15 cellular contexts compared by ENCODE assay signal in genomic region chr4:17721496-17722360, GRCh38. TPM values are rescaled to one million over a fixed set of nuclear protein-coding genes. Genes with fewer than 3 reads are reported as not detected.
DNase-seq lines count a peak whose midpoint lies in the region; ATAC-seq, FAIRE-seq and TF ChIP-seq lines count a peak whose summit lies in the region.
"Had no signal": no experiment of that assay in that cellular context is flagged by ENCODE, and none has a peak within 500 bp of the region (broad histone marks: within the 10 kb centered on the region; RNA-seq: fewer than 3 reads in every experiment).

No MANE protein-coding gene starts in this region.

- H3K4me2 ChIP-seq in astrocyte (ENCODE audit: low read length), result peak overlapping the region; percentile 1

- H3K9me3 ChIP-seq in astrocyte (ENCODE audit: insufficient read depth, low read depth, low read length) (no peaks in the 10 kb centered on the region), left lung (no peaks in the 10 kb centered on the region)
- H3K9me3 ChIP-seq: gastroesophageal sphincter had no signal

- intact Hi-C loops in sciatic nerve (cut with DNase I) (no loop called here), left lung (cut with DNase I) (no loop called here)

- peaks cover 9% of the 10 kb centered on the region for H3K4me1 ChIP-seq in astrocyte (ENCODE audit: insufficient read depth, low read length)
- no peaks in the 10 kb centered on the region for H3K4me1 ChIP-seq in left lung
- H3K4me1 ChIP-seq: gastroesophageal sphincter had no signal

- H3K9ac ChIP-seq in astrocyte (ENCODE audit: low read length), result peak overlapping the region; percentile 11

- H3K9me3 Mint-ChIP-seq in astrocyte (ENCODE audit: unreplicated experiment), result no peaks in the 10 kb centered on the region
- H3K9me3 Mint-ChIP-seq: stimulated activated naive CD8-positive, alpha-beta T cell treated with anti-CD3 and anti-CD28 coated beads, Interleukin-15, Interleukin-2, amounts not matched to agents 100 ng/mL and 50 ng/mL, for 24 hours had no signal

- no peak for TF ChIP-seq CTCF in astrocyte (IDR thresholded peaks at IDR 0.05; ENCODE audit: insufficient read depth, low read depth, low read length)
- no peak for TF ChIP-seq CTCF in fibroblast of pulmonary artery (IDR thresholded peaks at IDR 0.05; ENCODE audit: low read length, missing control alignments)
- no peak for TF ChIP-seq CTCF in left lung (IDR thresholded peaks at IDR 0.05)

- peak overlapping the region; percentile 79 for H3K27ac Mint-ChIP-seq in astrocyte (ENCODE audit: unreplicated experiment)
- H3K27ac Mint-ChIP-seq: stimulated activated naive CD8-positive, alpha-beta T cell treated with anti-CD3 and anti-CD28 coated beads, Interleukin-15, Interleukin-2, amounts not matched to agents 100 ng/mL and 50 ng/mL, for 24 hours had no signal

- peak overlapping the region; percentile 1 for H2AFZ ChIP-seq in astrocyte (ENCODE audit: low read depth, low read length)

- peak; percentile 57 for DNase-seq in GM04504 (ENCODE audit: low read depth)
- DNase-seq in astrocyte (ENCODE audit: low read depth), result peak; percentile 40
- DNase-seq in fibroblast of pulmonary artery (ENCODE audit: low read depth), result peak; percentile 31
- DNase-seq in sciatic nerve (ENCODE audit: low spot score), result no peak
- DNase-seq in left lung, result no peak
- DNase-seq in left lobe of liver (ENCODE audit: low spot score), result no peak
- no peak for DNase-seq in activated effector memory CD4-positive, alpha-beta T cell treated with anti-CD3 and anti-CD28 coated beads, Interleukin-2, amount 50 U/mL, for 16 hours
- DNase-seq: Kasumi-1, left ventricle myocardium superior had no signal

- FAIRE-seq in astrocyte (lab: Jason Lieb, UNC), result peak; percentile 20
- FAIRE-seq: D721Med, RCC 7860 had no signal

- H3K4me1 Mint-ChIP-seq in astrocyte (ENCODE audit: low read depth, unreplicated experiment), result peaks cover 23% of the 10 kb centered on the region

- H3K4me3 Mint-ChIP-seq in astrocyte (ENCODE audit: unreplicated experiment), result peak overlapping the region; percentile 40
- H3K4me3 Mint-ChIP-seq: stimulated activated naive CD8-positive, alpha-beta T cell treated with anti-CD3 and anti-CD28 coated beads, Interleukin-15, Interleukin-2, amounts not matched to agents 100 ng/mL and 50 ng/mL, for 24 hours had no signal

- H3K79me2 ChIP-seq in astrocyte (ENCODE audit: insufficient read depth, low read length), result no peaks in the 10 kb centered on the region

- H3K27me3 ChIP-seq in astrocyte (ENCODE audit: insufficient read depth, low read length) (no peaks in the 10 kb centered on the region), left lung (no peaks in the 10 kb centered on the region)

- no peak overlapping the region for H3K4me3 ChIP-seq in astrocyte (ENCODE audit: insufficient read depth, low read depth, low read length)
- H3K4me3 ChIP-seq in fibroblast of pulmonary artery (replicated peaks; ENCODE audit: low read depth, low read length), result no peak overlapping the region
- no peak overlapping the region for H3K4me3 ChIP-seq in left lung
- H3K4me3 ChIP-seq: gastroesophageal sphincter had no signal

- H3K27me3 Mint-ChIP-seq in astrocyte (ENCODE audit: low read depth, unreplicated experiment), result no peaks in the 10 kb centered on the region

- peak; percentile 39 for ATAC-seq in sciatic nerve
- ATAC-seq in left lung, result no peak
- ATAC-seq in left lobe of liver, result no peak
- no peak for ATAC-seq in GM21825 (IDR thresholded peaks at IDR 0.05; ENCODE audit: unreplicated experiment)
- ATAC-seq: gastroesophageal sphincter, HCT116, left ventricle myocardium superior had no signal

- H4K20me1 ChIP-seq in astrocyte (ENCODE audit: insufficient read depth, low read length), result no peaks in the 10 kb centered on the region

- H3K36me3 ChIP-seq in astrocyte (ENCODE audit: insufficient read depth, low read length) (no peaks in the 10 kb centered on the region), left lung (no peaks in the 10 kb centered on the region)
- H3K36me3 ChIP-seq: gastroesophageal sphincter had no signal

- no peaks in the 10 kb centered on the region for H3K36me3 Mint-ChIP-seq in astrocyte (ENCODE audit: low read depth, unreplicated experiment)

- H3K27ac ChIP-seq in astrocyte (ENCODE audit: low read depth, low read length), result no peak overlapping the region
- no peak overlapping the region for H3K27ac ChIP-seq in left lung
- H3K27ac ChIP-seq: gastroesophageal sphincter had no signal

RNA-seq across cellular contexts. Expression of gene FAM184B, which starts 59.7 kb away (rescaled TPM):
- 0.46 and 0.54 TPM in 2 replicates for total RNA-seq in astrocyte
- not detected for total RNA-seq in sciatic nerve
- total RNA-seq in left lung, result under 1 TPM; 0.06 to 0.18 TPM
- not detected for total RNA-seq in left lobe of liver
- total RNA-seq: left ventricle myocardium superior had no signal

Comparison
In these comparisons a context has a peak if more than half of its experiments do, and no peak if none do; other contexts are left out.
1. DNase-seq: peak in GM04504 (single experiment), astrocyte (single experiment) and fibroblast of pulmonary artery (single experiment); none in sciatic nerve (single experiment), left lung (0 of 2), left lobe of liver (single experiment) and activated effector memory CD4-positive, alpha-beta T cell treated with anti-CD3 and anti-CD28 coated beads, Interleukin-2, amount 50 U/mL, for 16 hours (single experiment).